7 cellular contexts compared by ENCODE assay signal in genomic region chr2:101706819-101707177, GRCh38. TPM values are rescaled to one million over a fixed set of nuclear protein-coding genes. Genes with fewer than 3 reads are reported as not detected.
A peak's percentile ranks its signal among the peaks of the same experiment; 100 is the strongest.
DNase-seq lines count a peak whose midpoint lies in the region; ATAC-seq and TF ChIP-seq lines count a peak whose summit lies in the region.

No MANE protein-coding gene starts in this region.

- peaks cover 32% of the 10 kb centered on the region for H3K36me3 Mint-ChIP-seq in HFFc6 (ENCODE audit: low read depth)
- H3K36me3 Mint-ChIP-seq in natural killer cell treated with Interleukin-12 subunit alpha and Interleukin-12 subunit beta and Interleukin-15 and Interleukin-18, amount 100 ng/mL, for 72 hours: peaks cover 6% of the 10 kb centered on the region

- DNase-seq in HFFc6 (no peak), OCI-M1 (lab: John Stamatoyannopoulos, UW) (peak; percentile 50), H7 (no peak), omental fat pad (ENCODE audit: low spot score) (no peak), NOMO-1 treated with dmso at 0.1 percent for 144 hours (lab: John Stamatoyannopoulos, UW; ENCODE audit: unreplicated experiment) (no peak)
- no peak for DNase-seq in natural killer cell treated with Interleukin-12 subunit alpha and Interleukin-12 subunit beta and Interleukin-15 and Interleukin-18, amount 100 ng/mL, for 72 hours (ENCODE audit: low spot score)

- H3K27ac Mint-ChIP-seq in HFFc6: peak overlapping the region; percentile 94; the same call in 1 of the 2 replicates
- peak overlapping the region; percentile 47 to 52 for H3K27ac Mint-ChIP-seq in natural killer cell treated with Interleukin-12 subunit alpha and Interleukin-12 subunit beta and Interleukin-15 and Interleukin-18, amount 100 ng/mL, for 72 hours

- no peak overlapping the region for H3K4me3 Mint-ChIP-seq in HFFc6
- peak overlapping the region; percentile 53 for H3K4me3 Mint-ChIP-seq in natural killer cell treated with Interleukin-12 subunit alpha and Interleukin-12 subunit beta and Interleukin-15 and Interleukin-18, amount 100 ng/mL, for 72 hours

- no peak overlapping the region for H3K4me3 ChIP-seq in H7 (ENCODE audit: insufficient read depth, low read depth, low read length)

- peaks cover 87% of the 10 kb centered on the region for H3K4me1 Mint-ChIP-seq in HFFc6 (ENCODE audit: low read depth)
- peaks cover 54 to 68% of the 10 kb centered on the region in 2 donors for H3K4me1 Mint-ChIP-seq in natural killer cell treated with Interleukin-12 subunit alpha and Interleukin-12 subunit beta and Interleukin-15 and Interleukin-18, amount 100 ng/mL, for 72 hours (ENCODE audit: low read depth in 2 of 2)

- TF ChIP-seq CTCF in HFFc6 (IDR thresholded peaks at IDR 0.05) (no peak), omental fat pad (IDR thresholded peaks at IDR 0.05) (no peak)

- H3K36me3 ChIP-seq in H7 (replicated peaks; ENCODE audit: control insufficient read depth, insufficient read depth, low read length): peaks cover 1% of the 10 kb centered on the region

- ATAC-seq in GM18909 (IDR thresholded peaks at IDR 0.05; ENCODE audit: poor library complexity, unreplicated experiment): peak; percentile 46
- peak; percentile 64 to 72 for ATAC-seq in natural killer cell treated with Interleukin-12 subunit alpha and Interleukin-12 subunit beta and Interleukin-15 and Interleukin-18, amount 100 ng/mL, for 72 hours
- no peak for ATAC-seq in omental fat pad (ENCODE audit: low FRiP score)

- no peaks in the 10 kb centered on the region for H3K27me3 ChIP-seq in H7 (ENCODE audit: control insufficient read depth, insufficient read depth, low read length)

- H3K27me3 Mint-ChIP-seq in HFFc6 (ENCODE audit: insufficient read depth): peaks cover 1% of the 10 kb centered on the region; the same call in 1 of the 2 replicates
- no peaks in the 10 kb centered on the region for H3K27me3 Mint-ChIP-seq in natural killer cell treated with Interleukin-12 subunit alpha and Interleukin-12 subunit beta and Interleukin-15 and Interleukin-18, amount 100 ng/mL, for 72 hours

- peaks cover 5% of the 10 kb centered on the region; the same call in 1 of the 2 replicates for H3K9me3 Mint-ChIP-seq in HFFc6
- no peaks in the 10 kb centered on the region for H3K9me3 Mint-ChIP-seq in natural killer cell treated with Interleukin-12 subunit alpha and Interleukin-12 subunit beta and Interleukin-15 and Interleukin-18, amount 100 ng/mL, for 72 hours

RNA-seq across cellular contexts. Expression of gene MAP4K4, which starts 9.3 kb away (rescaled TPM):
- total RNA-seq in HFFc6 (2021; fragmentation: NEBNext Ultra II Directional; extraction: Animal tissue kit (Norgen Biotek cat#: 25700)): 100 to 1,000 TPM; 103 to 124 (median 121) TPM
- total RNA-seq in natural killer cell treated with Interleukin-12 subunit alpha and Interleukin-12 subunit beta and Interleukin-15 and Interleukin-18, amount 100 ng/mL, for 72 hours: 10 to 100 TPM; 69.1 to 71.5 TPM
- 45.6 and 58.7 TPM in 2 replicates for total RNA-seq in H7 (2014; rRNA removed; shearing (Covaris generic))
- 100 to 1,000 TPM in 3 of 4 donors, 10 to 100 TPM in 1; 85.9 to 199 (median 110) TPM for total RNA-seq in omental fat pad
